8 cellular contexts compared by ENCODE assay signal in the genomic region with DNA sequence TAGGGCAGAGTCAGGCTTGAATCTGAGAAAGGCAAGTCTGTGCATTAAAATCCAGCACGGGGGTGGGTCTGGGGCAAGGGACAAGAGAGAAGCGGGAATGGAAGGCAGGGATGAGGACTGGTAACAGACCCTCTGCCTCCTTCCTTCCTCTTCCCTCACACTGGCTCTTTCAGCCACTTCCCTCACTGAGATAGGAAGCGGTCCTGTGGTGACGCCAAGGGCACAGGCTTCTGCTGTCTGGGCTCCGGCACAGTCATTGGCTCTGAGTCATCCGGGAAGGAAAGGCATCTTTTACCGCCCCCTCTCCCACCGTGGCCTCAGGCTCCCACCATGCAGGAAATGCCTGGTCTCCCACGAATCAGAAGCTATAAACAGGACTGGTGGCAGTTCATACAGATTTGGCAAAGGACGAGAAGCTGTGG.
DNase-seq lines count a peak whose midpoint lies in the region; TF ChIP-seq lines count a peak whose summit lies in the region.

No MANE protein-coding gene starts in this region.

- H3K27me3 ChIP-seq in left ventricle myocardium inferior (ENCODE audit: low read depth) = no peaks in the 10 kb centered on the region

- H3K36me3 Mint-ChIP-seq in activated naive CD8-positive, alpha-beta T cell = peaks cover 4% of the 10 kb centered on the region

- H3K36me3 ChIP-seq in left ventricle myocardium inferior = no peaks in the 10 kb centered on the region

- H3K4me3 ChIP-seq in NB4 (ENCODE audit: low read depth, low read length) = no peak overlapping the region
- H3K4me3 ChIP-seq in left ventricle myocardium inferior = no peak overlapping the region

- H3K9me3 Mint-ChIP-seq in activated naive CD8-positive, alpha-beta T cell (ENCODE audit: low read depth) = no peaks in the 10 kb centered on the region

- peak overlapping the region; percentile 10 for H3K27ac ChIP-seq in left ventricle myocardium inferior (replicated peaks)

- TF ChIP-seq CTCF in NB4 (IDR thresholded peaks at IDR 0.05; ENCODE audit: low read depth, low read length) (no peak), left ventricle myocardium inferior (IDR thresholded peaks at IDR 0.05; ENCODE audit: borderline replicate concordance) (no peak)

- DNase-seq in AG20443 (ENCODE audit: low spot score) (peak; percentile 94), NB4 (ENCODE audit: low read depth) (peak; percentile 82), left ventricle myocardium inferior (peak; percentile 28), superior temporal gyrus (ENCODE audit: extremely low spot score) (no peak), NCI-H446 (lab: John Stamatoyannopoulos, UW) (no peak), NCI-H2081 (lab: John Stamatoyannopoulos, UW) (no peak)
- DNase-seq in stimulated activated CD4-positive, alpha-beta T cell treated with anti-CD3 and anti-CD28 coated beads, Interleukin-12 subunit alpha, Interleukin-12 subunit beta, amount 100 ng/mL, for 48 hours (ENCODE audit: low read depth in 2 of 3, low spot score in 1 of 3) = peak; percentile 23 to 30 (median 28)

- H3K4me1 Mint-ChIP-seq in activated naive CD8-positive, alpha-beta T cell (ENCODE audit: low read depth) = peaks cover 22% of the 10 kb centered on the region

- H3K27me3 Mint-ChIP-seq in activated naive CD8-positive, alpha-beta T cell = no peaks in the 10 kb centered on the region

- no peaks in the 10 kb centered on the region for H3K9me3 ChIP-seq in left ventricle myocardium inferior (replicated peaks)

- TF ChIP-seq POLR2A in NB4 (IDR thresholded peaks at IDR 0.05; ENCODE audit: extremely low read depth, insufficient read length) = peak; percentile 23

- no peak overlapping the region for H3K4me3 Mint-ChIP-seq in activated naive CD8-positive, alpha-beta T cell

- H3K4me1 ChIP-seq in left ventricle myocardium inferior = peaks cover 74% of the 10 kb centered on the region

- intact Hi-C loops in left ventricle myocardium inferior (cut with micrococcal nuclease) = no loop called here

- peak overlapping the region; percentile 58 for H3K27ac Mint-ChIP-seq in activated naive CD8-positive, alpha-beta T cell

Comparison
In these comparisons a context has a peak if more than half of its experiments do, and no peak if none do; other contexts are left out.
1. DNase-seq: peak in AG20443 (single experiment), NB4 (single experiment), left ventricle myocardium inferior (single experiment) and stimulated activated CD4-positive, alpha-beta T cell treated with anti-CD3 and anti-CD28 coated beads, Interleukin-12 subunit alpha, Interleukin-12 subunit beta, amount 100 ng/mL, for 48 hours (3 of 3); none in superior temporal gyrus (single experiment), NCI-H446 (0 of 2) and NCI-H2081 (0 of 2).